Comparison of ENCODE assay signal across 18 cellular contexts in the genomic region with DNA sequence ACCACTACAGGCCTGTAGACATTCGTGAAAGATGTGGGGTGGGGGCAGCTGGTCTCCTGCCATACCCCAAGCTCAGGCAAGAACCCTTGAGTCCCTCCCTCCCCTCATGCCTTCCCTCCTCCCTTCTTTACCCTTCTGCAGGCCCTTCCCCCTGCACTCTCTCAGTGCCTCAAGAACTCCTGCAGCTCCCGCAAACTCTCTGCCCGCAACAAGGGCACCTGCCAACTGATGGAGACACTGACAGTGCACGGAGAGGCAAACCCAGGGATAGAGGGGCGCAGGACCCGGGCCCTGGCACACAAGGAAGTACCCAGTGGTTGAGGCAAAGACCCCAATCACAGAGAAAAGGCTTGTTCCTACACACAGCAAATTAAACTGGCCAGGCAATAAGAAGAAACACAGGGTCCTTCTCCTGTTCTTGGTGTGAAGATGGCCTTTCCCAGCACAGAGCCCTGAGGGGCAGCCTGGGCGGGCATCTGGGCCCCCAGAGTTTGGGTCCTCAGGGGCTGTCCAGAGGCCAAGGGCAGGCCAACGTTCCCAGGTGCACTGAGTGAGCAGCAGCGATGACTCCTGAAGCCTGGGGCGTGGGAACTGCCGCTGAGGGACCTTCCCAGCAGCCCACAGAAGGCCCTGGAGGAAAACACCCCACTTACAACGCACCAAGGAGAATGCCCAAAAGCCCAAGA. TPM values are rescaled to one million over a fixed set of nuclear protein-coding genes. Genes with fewer than 3 reads are reported as not detected.
DNase-seq lines count a peak whose midpoint lies in the region; ATAC-seq, FAIRE-seq and TF ChIP-seq lines count a peak whose summit lies in the region.
"Had no signal": no experiment of that assay in that cellular context is flagged by ENCODE, and none has a peak within 500 bp of the region (broad histone marks: within the 10 kb centered on the region; RNA-seq: fewer than 3 reads in every experiment).

No MANE protein-coding gene starts in this region.

- no peaks in the 10 kb centered on the region for H3F3A ChIP-seq in SK-N-SH (replicated peaks; ENCODE audit: insufficient read depth)

- TF ChIP-seq CTCF in SK-N-SH (IDR thresholded peaks at IDR 0.05): no peak
- no peak for TF ChIP-seq CTCF in bronchial epithelial cell (IDR thresholded peaks at IDR 0.05; ENCODE audit: insufficient read depth, low read length, severe bottlenecking)
- TF ChIP-seq CTCF in nephron progenitor cell (IDR thresholded peaks at IDR 0.05): no peak
- TF ChIP-seq CTCF in WERI-Rb-1 (IDR thresholded peaks at IDR 0.05; ENCODE audit: low read depth, low read length): no peak
- no peak for TF ChIP-seq CTCF in ascending aorta (IDR thresholded peaks at IDR 0.05)

- TF ChIP-seq RAD21 in SK-N-SH (IDR thresholded peaks at IDR 0.05; ENCODE audit: low read length): no peak

- POLR2A ChIA-PET in SK-N-SH (lab: Yijun Ruan, JAX): no interaction called here

- H3K9me3 ChIP-seq in SK-N-SH (no peaks in the 10 kb centered on the region), BLaER1 (no peaks in the 10 kb centered on the region), WERI-Rb-1 (ENCODE audit: severe bottlenecking) (no peaks in the 10 kb centered on the region), ascending aorta (no peaks in the 10 kb centered on the region)

- H3K36me3 ChIP-seq in SK-N-SH (replicated peaks in 1 of 2; ENCODE audit: control insufficient read depth in 1 of 2, insufficient read depth in 2 of 2, low read length in 1 of 2) (no peaks in the 10 kb centered on the region), BLaER1 (no peaks in the 10 kb centered on the region), bronchial epithelial cell (ENCODE audit: control insufficient read depth, insufficient read depth, low read length) (no peaks in the 10 kb centered on the region), WERI-Rb-1 (no peaks in the 10 kb centered on the region), ascending aorta (no peaks in the 10 kb centered on the region)

- no peak for ATAC-seq in SK-N-SH treated with all-trans-retinoic acid at 6 μM for 48 hours
- ATAC-seq in GM21423 (IDR thresholded peaks at IDR 0.05; ENCODE audit: unreplicated experiment): no peak
- ATAC-seq: HCT116 had no signal

- H3K27ac ChIP-seq in SK-N-SH (ENCODE audit: low read depth in 2 of 2, low read length in 1 of 2): no peak overlapping the region
- H3K27ac ChIP-seq in BLaER1: peak overlapping the region; percentile 35; the same call in 1 of the 2 replicates
- no peak overlapping the region for H3K27ac ChIP-seq in WERI-Rb-1
- no peak overlapping the region for H3K27ac ChIP-seq in ascending aorta
- H3K27ac ChIP-seq: 22Rv1, GM23248 had no signal

- 21% methylated on average over 5 of the region's 12 CpGs for whole genome bisulfite sequencing in SK-N-SH (ENCODE audit: low lambda C conversion rate)

- no peaks in the 10 kb centered on the region for H3K9me2 ChIP-seq in SK-N-SH

- H3K79me2 ChIP-seq in SK-N-SH (ENCODE audit: insufficient read depth): no peaks in the 10 kb centered on the region

- no peak for TF ChIP-seq EP300 in SK-N-SH (IDR thresholded peaks at IDR 0.05; ENCODE audit: borderline replicate concordance in 1 of 2, low read depth in 1 of 2, low read length in 1 of 2)

- H3K4me2 ChIP-seq in SK-N-SH (no peak overlapping the region), BLaER1 (peak overlapping the region; percentile 88)

- peak overlapping the region; percentile 54 for H3K4me3 Mint-ChIP-seq in nephron progenitor cell
- H3K4me3 Mint-ChIP-seq: CD4-positive, alpha-beta T cell had no signal

- no peak overlapping the region for H3K4me3 ChIP-seq in SK-N-SH (ENCODE audit: low read depth in 2 of 2, low read length in 1 of 2)
- H3K4me3 ChIP-seq in BLaER1: no peak overlapping the region
- H3K4me3 ChIP-seq in bronchial epithelial cell (ENCODE audit: low read depth, low read length): no peak overlapping the region
- no peak overlapping the region for H3K4me3 ChIP-seq in WERI-Rb-1 (ENCODE audit: low read depth, low read length)
- no peak overlapping the region for H3K4me3 ChIP-seq in ascending aorta
- H3K4me3 ChIP-seq: GM23248 had no signal

- peaks cover 22% of the 10 kb centered on the region for H3K9me3 Mint-ChIP-seq in nephron progenitor cell
- H3K9me3 Mint-ChIP-seq: CD4-positive, alpha-beta T cell had no signal

- FAIRE-seq in bronchial epithelial cell (lab: Jason Lieb, UNC): peak; percentile 94
- FAIRE-seq: GM19239, H54 had no signal

- intact Hi-C loops in ascending aorta (cut with DNase I): no loop called here

- peaks cover 28% of the 10 kb centered on the region; the same call in 1 of the 2 replicates for H3K27me3 ChIP-seq in SK-N-SH (ENCODE audit: insufficient read depth)
- H3K27me3 ChIP-seq in BLaER1: no peaks in the 10 kb centered on the region
- no peaks in the 10 kb centered on the region for H3K27me3 ChIP-seq in bronchial epithelial cell (ENCODE audit: control insufficient read depth, insufficient read depth, low read length)
- H3K27me3 ChIP-seq in WERI-Rb-1 (ENCODE audit: insufficient read depth, low read depth, severe bottlenecking): peaks cover 35% of the 10 kb centered on the region
- no peaks in the 10 kb centered on the region for H3K27me3 ChIP-seq in ascending aorta

- H3K36me3 Mint-ChIP-seq in nephron progenitor cell (ENCODE audit: low read depth): no peaks in the 10 kb centered on the region

- H3K9ac ChIP-seq in SK-N-SH (no peak overlapping the region), BLaER1 (no peak overlapping the region)
- H3K9ac ChIP-seq: GM23248 had no signal

- H2AFZ ChIP-seq in SK-N-SH (ENCODE audit: low read depth): no peak overlapping the region
- H2AFZ ChIP-seq: GM23248 had no signal

- H3K4me1 Mint-ChIP-seq in nephron progenitor cell: peaks cover 9% of the 10 kb centered on the region

- H4K20me1 ChIP-seq in SK-N-SH (ENCODE audit: insufficient read depth) (no peaks in the 10 kb centered on the region), BLaER1 (no peaks in the 10 kb centered on the region)

- H3K27ac Mint-ChIP-seq in nephron progenitor cell: no peak overlapping the region
- H3K27ac Mint-ChIP-seq: CD4-positive, alpha-beta T cell had no signal

- H3K4me1 ChIP-seq in SK-N-SH (ENCODE audit: control insufficient read depth in 1 of 2, insufficient read depth in 2 of 2, low read depth in 1 of 2, low read length in 1 of 2) (no peaks in the 10 kb centered on the region; a peak in 1 of 4 replicates), BLaER1 (peaks cover 41% of the 10 kb centered on the region), ascending aorta (no peaks in the 10 kb centered on the region)

- DNase-seq in SK-N-SH (peak; percentile 7), bronchial epithelial cell (ENCODE audit: low read depth) (no peak), nephron progenitor cell (no peak), WERI-Rb-1 (no peak), ascending aorta (ENCODE audit: low spot score in 2 of 2) (no peak)
- DNase-seq: C1 segment of cervical spinal cord, DMS79, GM23248 had no signal

- CTCF ChIA-PET in SK-N-SH (lab: Yijun Ruan, JAX): interaction anchor here (1.2 to 1.3 kb wide), 3 partner anchors 8 to 243 kb away, joined by 4 read pairs; no protein-coding TSS in a partner anchor

- H3K27me3 Mint-ChIP-seq in nephron progenitor cell (ENCODE audit: low read depth, poor library complexity): peaks cover 44% of the 10 kb centered on the region

TF ChIP-seq in SK-N-SH, 30 proteins besides CTCF, POLR2A, EP300 and RAD21 (continues in another document):
- TF ChIP-seq SMC3 (IDR thresholded peaks at IDR 0.05; ENCODE audit: low read depth, low read length) (no peak), RCOR1 (IDR thresholded peaks at IDR 0.05; ENCODE audit: low read length) (no peak), MAX (IDR thresholded peaks at IDR 0.05; ENCODE audit: low read depth) (no peak), ELF1 (IDR thresholded peaks at IDR 0.05) (no peak), EZH2phosphoT487 (IDR thresholded peaks at IDR 0.05; ENCODE audit: borderline replicate concordance, low read depth) (no peak), YY1 (IDR thresholded peaks at IDR 0.05; ENCODE audit: low read depth) (no peak), TCF12 (IDR thresholded peaks at IDR 0.05) (no peak)

TF ChIP-seq in SK-N-SH treated with all-trans-retinoic acid at 6 μM for 48 hours, 23 proteins besides CTCF, POLR2A, EP300 and RAD21 (continues in another document):
- TF ChIP-seq OSR1 (CRISPR knock-in tag; IDR thresholded peaks at IDR 0.05) (no peak), ZNF565 (CRISPR knock-in tag; conservative IDR thresholded peaks at IDR 0.05; ENCODE audit: low read depth) (no peak), CREB5 (CRISPR knock-in tag; IDR thresholded peaks at IDR 0.05; ENCODE audit: low read depth) (no peak), TCF4 (CRISPR knock-in tag; IDR thresholded peaks at IDR 0.05; ENCODE audit: borderline replicate concordance) (no peak), POU6F1 (CRISPR knock-in tag; IDR thresholded peaks at IDR 0.05; ENCODE audit: borderline replicate concordance, low read depth) (no peak), BACH2 (CRISPR knock-in tag; IDR thresholded peaks at IDR 0.05; ENCODE audit: borderline replicate concordance) (no peak)

RNA-seq across cellular contexts. Expression of gene TEKT4, which starts 1.6 kb away (rescaled TPM):
- not detected in 2 replicates for polyA plus RNA-seq in SK-N-SH (2012; rRNA removed)
- polyA plus RNA-seq in SK-N-SH (2012; cell fraction: cytosol; rRNA removed): not detected in 2 replicates
- not detected in 2 replicates for polyA plus RNA-seq in SK-N-SH (2012; cell fraction: nucleus; rRNA removed)
- not detected in 2 replicates for total RNA-seq in bronchial epithelial cell
- not detected for total RNA-seq in ascending aorta
- total RNA-seq: A673; CD4-positive, alpha-beta T cell; G401; GM23248 had no signal
- polyA plus RNA-seq: GM23248 had no signal
